In the genomic region with DNA sequence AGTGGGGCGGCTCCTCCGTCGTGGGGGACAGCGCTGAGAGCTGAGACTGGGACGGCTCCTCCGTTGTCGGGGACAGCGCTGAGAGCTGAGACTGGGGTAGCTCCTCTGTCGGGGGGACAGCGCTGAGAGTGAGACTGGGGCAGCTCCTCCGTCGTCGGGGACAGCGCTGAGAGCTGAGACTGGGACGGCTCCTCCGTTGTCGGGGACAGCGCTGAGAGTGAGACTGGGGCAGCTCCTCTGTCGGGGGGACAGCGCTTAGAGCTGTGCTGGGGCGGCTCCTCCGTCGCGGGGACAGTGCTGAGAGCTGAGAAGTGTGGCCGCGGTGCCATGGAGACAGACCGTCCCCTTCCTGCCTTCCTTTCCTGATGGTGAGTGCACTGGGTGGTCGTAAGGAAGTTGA, we compare ENCODE assay signal across 20 cellular contexts.
DNase-seq lines count a peak whose midpoint lies in the region; ATAC-seq and TF ChIP-seq lines count a peak whose summit lies in the region.
"Had no signal": no experiment of that assay in that cellular context is flagged by ENCODE, and none has a peak within 500 bp of the region (broad histone marks: within the 10 kb centered on the region; RNA-seq: fewer than 3 reads in every experiment).

No MANE protein-coding gene starts in this region.

- DNase-seq in CD4-positive, alpha-beta T cell = no peak
- peak; percentile 62 for DNase-seq in H7
- DNase-seq in endodermal cell = peak; percentile 66
- DNase-seq in naive thymus-derived CD4-positive, alpha-beta T cell = no peak
- no peak for DNase-seq in retina
- DNase-seq in GM10248 (ENCODE audit: extremely low spot score) = no peak
- DNase-seq: BE2C, DMS79 treated with DMSO at 0.1 percent for 48 hours, GF-D8, NCI-H1048, NCI-H1694, NCI-H446 treated with DMSO at 0.1 percent for 48 hours, NCI-H82, Peyer's patch, Right ventricle myocardium superior had no signal

- POLR2A ChIA-PET in CD4-positive, alpha-beta T cell (lab: Charles Lee) = interaction anchor here (0.6 to 0.9 kb wide), 2 partner anchors 16 to 22 kb away, joined by 3 read pairs; no protein-coding TSS in a partner anchor
- POLR2A ChIA-PET in naive thymus-derived CD4-positive, alpha-beta T cell (lab: Charles Lee) = interaction anchor here (0.6 to 1.0 kb wide), 3 partner anchors 20 to 318 kb away, joined by 3 to 6 read pairs (median 4); no protein-coding TSS in a partner anchor
- POLR2A ChIA-PET in GM10248 (lab: Yijun Ruan, JAX) = no interaction called here

- peak overlapping the region; percentile 76 for H3K27ac Mint-ChIP-seq in CD4-positive, alpha-beta T cell
- no peak overlapping the region for H3K27ac Mint-ChIP-seq in endodermal cell
- peak overlapping the region in 6 of 9 donors; percentile 7 to 78 (median 66) for H3K27ac Mint-ChIP-seq in naive thymus-derived CD4-positive, alpha-beta T cell

- H3K27me3 Mint-ChIP-seq in CD4-positive, alpha-beta T cell = peaks cover 47% of the 10 kb centered on the region
- H3K27me3 Mint-ChIP-seq in endodermal cell (ENCODE audit: insufficient read depth) = peaks cover 66% of the 10 kb centered on the region
- peaks cover 33 to 42% (median 40%) of the 10 kb centered on the region in 5 donors for H3K27me3 Mint-ChIP-seq in naive thymus-derived CD4-positive, alpha-beta T cell

- no peak overlapping the region for H3K9ac ChIP-seq in endodermal cell (ENCODE audit: extremely low read depth, low read length, poor library complexity, severe bottlenecking)

- intact Hi-C loops in CD4-positive, alpha-beta T cell (cut with DNase I, micrococcal nuclease) = loop anchor here in 1 of 2 experiments (2.0 kb wide), 1 partner anchor 16 kb away; no protein-coding TSS in a partner anchor
- intact Hi-C loops in naive thymus-derived CD4-positive, alpha-beta T cell (cut with micrococcal nuclease) = no loop called here

- H3K4me3 Mint-ChIP-seq in CD4-positive, alpha-beta T cell = peak overlapping the region; percentile 54
- no peak overlapping the region for H3K4me3 Mint-ChIP-seq in endodermal cell
- H3K4me3 Mint-ChIP-seq in naive thymus-derived CD4-positive, alpha-beta T cell = peak overlapping the region in 9 of 10 donors; percentile 20 to 69 (median 65)
- H3K4me3 Mint-ChIP-seq: CD8-positive, alpha-beta T cell had no signal

- H3K36me3 ChIP-seq in H7 (replicated peaks; ENCODE audit: control insufficient read depth, insufficient read depth, low read length) = no peaks in the 10 kb centered on the region
- H3K36me3 ChIP-seq in endodermal cell (ENCODE audit: control insufficient read depth, insufficient read depth, low read length) = no peaks in the 10 kb centered on the region
- no peaks in the 10 kb centered on the region for H3K36me3 ChIP-seq in naive thymus-derived CD4-positive, alpha-beta T cell (ENCODE audit: control insufficient read depth in 2 of 3, insufficient read depth in 3 of 3, low read length in 3 of 3)
- H3K36me3 ChIP-seq: BE2C, HAP-1, Peyer's patch had no signal

- CTCF ChIA-PET in CD4-positive, alpha-beta T cell (lab: Charles Lee) = no interaction called here
- CTCF ChIA-PET in naive thymus-derived CD4-positive, alpha-beta T cell (lab: Charles Lee) = interaction anchor here (0.7 to 2.1 kb wide), 2 partner anchors 16 to 696 kb away, joined by 8 to 12 read pairs; no protein-coding TSS in a partner anchor
- CTCF ChIA-PET in GM10248 (lab: Yijun Ruan, JAX) = interaction anchor here (3.3 kb wide), 1 partner anchor 16 kb away, joined by 20 read pairs; no protein-coding TSS in a partner anchor

- peaks cover 3% of the 10 kb centered on the region for H3K9me3 Mint-ChIP-seq in CD4-positive, alpha-beta T cell
- H3K9me3 Mint-ChIP-seq in endodermal cell = peaks cover 29% of the 10 kb centered on the region
- H3K9me3 Mint-ChIP-seq in naive thymus-derived CD4-positive, alpha-beta T cell = peaks cover 1 to 12% (median 8%) of the 10 kb centered on the region in 11 donors

- H3K9me3 ChIP-seq in CD4-positive, alpha-beta T cell (ENCODE audit: control insufficient read depth, low read length) = no peaks in the 10 kb centered on the region
- peaks cover 20% of the 10 kb centered on the region for H3K9me3 ChIP-seq in endodermal cell (ENCODE audit: control insufficient read depth, low read length)
- H3K9me3 ChIP-seq in naive thymus-derived CD4-positive, alpha-beta T cell (ENCODE audit: control insufficient read depth in 2 of 3, low read length in 3 of 3) = no peaks in the 10 kb centered on the region
- H3K9me3 ChIP-seq: HAP-1, Peyer's patch had no signal

- no peak overlapping the region; the same call in 1 of the 2 replicates for H3K4me3 ChIP-seq in H7 (ENCODE audit: insufficient read depth, low read depth, low read length)
- no peak overlapping the region for H3K4me3 ChIP-seq in endodermal cell (ENCODE audit: low read length)
- no peak overlapping the region for H3K4me3 ChIP-seq in naive thymus-derived CD4-positive, alpha-beta T cell (ENCODE audit: low read length)
- H3K4me3 ChIP-seq: HAP-1, Peyer's patch had no signal

- no peak for ATAC-seq in CD4-positive, alpha-beta T cell (ENCODE audit: poor library complexity)
- ATAC-seq in naive thymus-derived CD4-positive, alpha-beta T cell = no peak
- no peak for ATAC-seq in HG03571 (IDR thresholded peaks at IDR 0.05; ENCODE audit: unreplicated experiment)
- ATAC-seq in GM21576 (IDR thresholded peaks at IDR 0.05; ENCODE audit: unreplicated experiment) = no peak
- ATAC-seq: SK-N-SH treated with all-trans-retinoic acid at 6 μM for 48 hours had no signal

- H3K27me3 ChIP-seq in CD4-positive, alpha-beta T cell (ENCODE audit: control insufficient read depth, insufficient read depth, low read length) = peaks cover 19% of the 10 kb centered on the region
- H3K27me3 ChIP-seq in H7 (ENCODE audit: control insufficient read depth, insufficient read depth, low read length) (peaks cover 36% of the 10 kb centered on the region), endodermal cell (ENCODE audit: control insufficient read depth, insufficient read depth, low read length, poor library complexity, severe bottlenecking) (peaks cover 16% of the 10 kb centered on the region)
- H3K27me3 ChIP-seq in naive thymus-derived CD4-positive, alpha-beta T cell (ENCODE audit: control insufficient read depth in 2 of 2, insufficient read depth in 2 of 2, low read length in 2 of 2) = no peaks in the 10 kb centered on the region
- H3K27me3 ChIP-seq: Peyer's patch had no signal

- H3K36me3 Mint-ChIP-seq in CD4-positive, alpha-beta T cell (ENCODE audit: low read depth) = no peaks in the 10 kb centered on the region
- H3K36me3 Mint-ChIP-seq in endodermal cell (ENCODE audit: low read depth) = no peaks in the 10 kb centered on the region
- no peaks in the 10 kb centered on the region for H3K36me3 Mint-ChIP-seq in naive thymus-derived CD4-positive, alpha-beta T cell
- H3K36me3 Mint-ChIP-seq: CD8-positive, alpha-beta T cell had no signal

- TF ChIP-seq CTCF in CD4-positive, alpha-beta T cell (IDR thresholded peaks at IDR 0.05) = no peak
- TF ChIP-seq CTCF in endodermal cell (conservative IDR thresholded peaks at IDR 0.05) (no peak), GM10248 (IDR thresholded peaks at IDR 0.05; ENCODE audit: control extremely low read depth, extremely low read depth, low read depth, missing control alignments) (no peak)

- H3K4me1 ChIP-seq in endodermal cell (ENCODE audit: control insufficient read depth, insufficient read depth, low read length) = no peaks in the 10 kb centered on the region
- H3K4me1 ChIP-seq in naive thymus-derived CD4-positive, alpha-beta T cell (ENCODE audit: control insufficient read depth in 2 of 2, insufficient read depth in 2 of 2, low read length in 2 of 2) = no peaks in the 10 kb centered on the region
- H3K4me1 ChIP-seq: BE2C, HAP-1, Peyer's patch had no signal

- H3K4me1 Mint-ChIP-seq in CD4-positive, alpha-beta T cell (ENCODE audit: low read depth) = peaks cover 23% of the 10 kb centered on the region
- peaks cover 3% of the 10 kb centered on the region for H3K4me1 Mint-ChIP-seq in endodermal cell
- peaks cover 0 to 29% (median 19%) of the 10 kb centered on the region in 7 donors for H3K4me1 Mint-ChIP-seq in naive thymus-derived CD4-positive, alpha-beta T cell

- no peak overlapping the region for H3K27ac ChIP-seq in CD4-positive, alpha-beta T cell (ENCODE audit: low read depth, low read length)
- H3K27ac ChIP-seq in endodermal cell (ENCODE audit: low read depth, low read length) = no peak overlapping the region
- H3K27ac ChIP-seq in naive thymus-derived CD4-positive, alpha-beta T cell (ENCODE audit: low read depth, low read length) = no peak overlapping the region
- H3K27ac ChIP-seq: Peyer's patch had no signal

- WGBS in endodermal cell (ENCODE audit: insufficient coverage in 1 of 2, insufficient read length in 1 of 2), 2 experiments = 49 to 67% methylated on average over 16 to 26 of the region's 28 CpGs

Comparison
In these comparisons a context has a peak if more than half of its experiments do, and no peak if none do; other contexts are left out.
1. DNase-seq: peak in H7 (single experiment) and endodermal cell (single experiment); none in CD4-positive, alpha-beta T cell (0 of 10), naive thymus-derived CD4-positive, alpha-beta T cell (0 of 9), retina (single experiment) and GM10248 (single experiment).